ENCODE assay signal across 8 cellular contexts in genomic region chr7:131370523-131370968, GRCh38. TPM values are rescaled to one million over a fixed set of nuclear protein-coding genes. Genes with fewer than 3 reads are reported as not detected.
DNase-seq lines count a peak whose midpoint lies in the region; ATAC-seq and TF ChIP-seq lines count a peak whose summit lies in the region.

No MANE protein-coding gene starts in this region.

- ATAC-seq in GM18498 (IDR thresholded peaks at IDR 0.05; ENCODE audit: unreplicated experiment) (peak; percentile 88), HG02571 (IDR thresholded peaks at IDR 0.05; ENCODE audit: unreplicated experiment) (peak; percentile 54), GM19467 (IDR thresholded peaks at IDR 0.05; ENCODE audit: unreplicated experiment) (no peak)

- DNase-seq in RPMI7951 (ENCODE audit: low read depth) (peak; percentile 51), fibroblast of pulmonary artery (ENCODE audit: low read depth) (peak; percentile 53), mesenteric fat pad (ENCODE audit: low spot score) (no peak), UCSD-AML1 (lab: John Stamatoyannopoulos, UW; ENCODE audit: unreplicated experiment) (no peak), HuH-7 (ENCODE audit: low spot score) (no peak)

- TF ChIP-seq CTCF in fibroblast of pulmonary artery (IDR thresholded peaks at IDR 0.05; ENCODE audit: low read length, missing control alignments), result no peak

- H3K4me3 ChIP-seq in fibroblast of pulmonary artery (replicated peaks; ENCODE audit: low read depth, low read length), result no peak overlapping the region

RNA-seq across cellular contexts. Expression of gene MKLN1, which starts 42.9 kb away (rescaled TPM):
- 25.5 and 32.0 TPM in 2 replicates for total RNA-seq in RPMI7951 (2014; rRNA removed; shearing (Covaris generic))
- total RNA-seq in mesenteric fat pad, result 73.4 TPM

Comparison
In these comparisons a context has a peak if more than half of its experiments do, and no peak if none do; other contexts are left out.
1. DNase-seq: peak in RPMI7951 (single experiment) and fibroblast of pulmonary artery (single experiment); none in mesenteric fat pad (single experiment), UCSD-AML1 (single experiment) and HuH-7 (single experiment).